ENCODE assay signal across 8 cellular contexts in the genomic region with DNA sequence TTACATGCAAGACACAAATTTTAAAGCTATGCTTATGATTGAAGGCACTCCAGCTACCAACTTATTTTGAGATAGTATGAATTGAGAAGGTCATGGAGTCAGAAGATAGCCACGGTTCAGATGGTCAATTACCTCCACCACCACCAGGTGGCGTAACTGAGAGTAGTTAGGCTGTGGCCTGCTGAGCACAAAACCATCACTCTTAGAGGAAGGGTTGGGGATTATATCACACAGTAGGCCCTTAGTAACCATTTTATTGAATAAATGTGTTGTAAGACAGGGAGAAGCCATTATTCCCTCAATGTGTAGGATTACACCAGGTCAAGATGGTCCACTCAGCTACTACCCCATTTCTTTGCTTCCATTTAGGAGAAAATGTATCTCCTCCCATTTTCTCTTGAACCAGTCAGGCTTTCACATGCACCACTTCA. TPM values are rescaled to one million over a fixed set of nuclear protein-coding genes. Genes with fewer than 3 reads are reported as not detected.
DNase-seq lines count a peak whose midpoint lies in the region; ATAC-seq and TF ChIP-seq lines count a peak whose summit lies in the region.

No MANE protein-coding gene starts in this region.

- no peaks in the 10 kb centered on the region for H3K79me2 ChIP-seq in smooth muscle cell (ENCODE audit: low read depth)

- no peak overlapping the region for H3K27ac Mint-ChIP-seq in activated naive CD4-positive, alpha-beta T cell treated with anti-CD3 and anti-CD28 coated beads, Interleukin-2, amount 50 U/mL, for 72 hours

- no peaks in the 10 kb centered on the region for H3K9me3 ChIP-seq in right atrium auricular region
- H3K9me3 ChIP-seq in smooth muscle cell (replicated peaks; ENCODE audit: low read depth): no peaks in the 10 kb centered on the region

- no peaks in the 10 kb centered on the region for H3K36me3 Mint-ChIP-seq in activated naive CD4-positive, alpha-beta T cell treated with anti-CD3 and anti-CD28 coated beads, Interleukin-2, amount 50 U/mL, for 72 hours

- ATAC-seq in GM21447 (IDR thresholded peaks at IDR 0.05; ENCODE audit: unreplicated experiment) (peak; percentile 86), GM18870 (IDR thresholded peaks at IDR 0.05; ENCODE audit: unreplicated experiment) (no peak)
- peak; percentile 78 to 90 for ATAC-seq in activated naive CD4-positive, alpha-beta T cell treated with anti-CD3 and anti-CD28 coated beads, Interleukin-2, amount 50 U/mL, for 72 hours

- peak; percentile 69 for DNase-seq in DMS53 treated with DMSO at 0.1 percent for 48 hours (lab: John Stamatoyannopoulos, UW; ENCODE audit: unreplicated experiment)
- peak; percentile 64 for DNase-seq in KG1 (lab: John Stamatoyannopoulos, UW)
- DNase-seq in SKM-1 (lab: John Stamatoyannopoulos, UW; ENCODE audit: unreplicated experiment): peak; percentile 24
- DNase-seq in activated naive CD4-positive, alpha-beta T cell treated with anti-CD3 and anti-CD28 coated beads, Interleukin-2, amount 50 U/mL, for 72 hours (ENCODE audit: low spot score in 2 of 2): peak; percentile 61 to 83
- peak; percentile 73 for DNase-seq in right atrium auricular region (ENCODE audit: low spot score)
- DNase-seq in smooth muscle cell (lab: John Stamatoyannopoulos, UW; ENCODE audit: unreplicated experiment): peak; percentile 4

- no peaks in the 10 kb centered on the region for H4K20me1 ChIP-seq in smooth muscle cell (ENCODE audit: low read depth)

- no peak overlapping the region for H2AFZ ChIP-seq in smooth muscle cell (ENCODE audit: low read depth)

- no peak overlapping the region for H3K4me3 ChIP-seq in right atrium auricular region
- H3K4me3 ChIP-seq in smooth muscle cell: no peak overlapping the region

- no peaks in the 10 kb centered on the region for H3K27me3 ChIP-seq in right atrium auricular region
- no peaks in the 10 kb centered on the region for H3K27me3 ChIP-seq in smooth muscle cell (ENCODE audit: low read depth)

- H3K27ac ChIP-seq in right atrium auricular region (no peak overlapping the region), smooth muscle cell (ENCODE audit: low read depth) (no peak overlapping the region)

- H3K4me1 ChIP-seq in right atrium auricular region (no peaks in the 10 kb centered on the region), smooth muscle cell (ENCODE audit: low read depth) (no peaks in the 10 kb centered on the region)

- no peaks in the 10 kb centered on the region for H3F3A ChIP-seq in smooth muscle cell (ENCODE audit: low read depth)

- peak; percentile 50 to 86 for TF ChIP-seq CTCF in right atrium auricular region (IDR thresholded peaks at IDR 0.05)
- peak; percentile 84 for TF ChIP-seq CTCF in smooth muscle cell (IDR thresholded peaks at IDR 0.05; ENCODE audit: borderline replicate concordance, insufficient read depth, poor library complexity, severe bottlenecking)

- no peaks in the 10 kb centered on the region for H3K9me3 Mint-ChIP-seq in activated naive CD4-positive, alpha-beta T cell treated with anti-CD3 and anti-CD28 coated beads, Interleukin-2, amount 50 U/mL, for 72 hours

- H3K9ac ChIP-seq in smooth muscle cell (ENCODE audit: low read depth): no peak overlapping the region

- 2% methylated on average over 2 of the region's 2 CpGs for WGBS in smooth muscle cell (ENCODE audit: low lambda C conversion rate)

- H3K36me3 ChIP-seq in right atrium auricular region (peaks cover 31% of the 10 kb centered on the region), smooth muscle cell (ENCODE audit: low read depth) (no peaks in the 10 kb centered on the region)

- no peak overlapping the region for H3K4me2 ChIP-seq in smooth muscle cell

RNA-seq across cellular contexts. Expression of gene KLHL41, which starts 18.8 kb away (rescaled TPM):
- not detected for total RNA-seq in activated naive CD4-positive, alpha-beta T cell treated with anti-CD3 and anti-CD28 coated beads, Interleukin-2, amount 50 U/mL, for 72 hours
- total RNA-seq in right atrium auricular region (100 to 1,000 TPM in 1 of 2 donors, 10 to 100 TPM in 1; 44.0 to 122 TPM), smooth muscle cell (not detected in 2 replicates)
- 0.95 TPM in 1 of 2 replicates, not detected in the other for polyA plus RNA-seq in smooth muscle cell

RNA-seq across cellular contexts. Expression of gene FASTKD1, which starts 45.4 kb away (rescaled TPM):
- 10 to 100 TPM; 30.4 to 63.3 TPM for total RNA-seq in activated naive CD4-positive, alpha-beta T cell treated with anti-CD3 and anti-CD28 coated beads, Interleukin-2, amount 50 U/mL, for 72 hours
- total RNA-seq in right atrium auricular region: 10 to 100 TPM; 22.6 to 26.7 TPM
- 24.7 and 26.3 TPM in 2 replicates for total RNA-seq in smooth muscle cell
- polyA plus RNA-seq in smooth muscle cell: 17.2 and 21.8 TPM in 2 replicates

RNA-seq across cellular contexts. Expression of gene BBS5, which starts 49.0 kb away (rescaled TPM):
- 1 to 10 TPM; 2.0 to 3.5 TPM for total RNA-seq in activated naive CD4-positive, alpha-beta T cell treated with anti-CD3 and anti-CD28 coated beads, Interleukin-2, amount 50 U/mL, for 72 hours
- 1 to 10 TPM; 4.2 to 7.0 TPM for total RNA-seq in right atrium auricular region
- 4.3 and 4.5 TPM in 2 replicates for total RNA-seq in smooth muscle cell
- 3.6 and 5.4 TPM in 2 replicates for polyA plus RNA-seq in smooth muscle cell

RNA-seq across cellular contexts. Expression of gene PPIG, which starts 55.9 kb away (rescaled TPM):
- total RNA-seq in activated naive CD4-positive, alpha-beta T cell treated with anti-CD3 and anti-CD28 coated beads, Interleukin-2, amount 50 U/mL, for 72 hours: 10 to 100 TPM; 55.3 to 76.8 TPM
- total RNA-seq in right atrium auricular region: 10 to 100 TPM; 23.5 to 28.4 TPM
- total RNA-seq in smooth muscle cell: 32.2 and 34.4 TPM in 2 replicates
- 51.1 and 53.0 TPM in 2 replicates for polyA plus RNA-seq in smooth muscle cell

Comparison
In these comparisons a context has a peak if more than half of its experiments do, and no peak if none do; other contexts are left out.
1. DNase-seq: peak in every context shown above with its lines; median percentile 73 in right atrium auricular region; 72 in activated naive CD4-positive, alpha-beta T cell treated with anti-CD3 and anti-CD28 coated beads, Interleukin-2, amount 50 U/mL, for 72 hours; 69 in DMS53 treated with DMSO at 0.1 percent for 48 hours; 64 in KG1; 24 in SKM-1; 4 in smooth muscle cell.
2. RNA of gene KLHL41, which starts 18.8 kb away (total RNA-seq): 44.0 to 122 TPM in right atrium auricular region; not detected in activated naive CD4-positive, alpha-beta T cell treated with anti-CD3 and anti-CD28 coated beads, Interleukin-2, amount 50 U/mL, for 72 hours and not detected in smooth muscle cell; every median in the first group is over 10 times any median in the second.